ENCODE assay signal across 1 cellular context in the genomic region with DNA sequence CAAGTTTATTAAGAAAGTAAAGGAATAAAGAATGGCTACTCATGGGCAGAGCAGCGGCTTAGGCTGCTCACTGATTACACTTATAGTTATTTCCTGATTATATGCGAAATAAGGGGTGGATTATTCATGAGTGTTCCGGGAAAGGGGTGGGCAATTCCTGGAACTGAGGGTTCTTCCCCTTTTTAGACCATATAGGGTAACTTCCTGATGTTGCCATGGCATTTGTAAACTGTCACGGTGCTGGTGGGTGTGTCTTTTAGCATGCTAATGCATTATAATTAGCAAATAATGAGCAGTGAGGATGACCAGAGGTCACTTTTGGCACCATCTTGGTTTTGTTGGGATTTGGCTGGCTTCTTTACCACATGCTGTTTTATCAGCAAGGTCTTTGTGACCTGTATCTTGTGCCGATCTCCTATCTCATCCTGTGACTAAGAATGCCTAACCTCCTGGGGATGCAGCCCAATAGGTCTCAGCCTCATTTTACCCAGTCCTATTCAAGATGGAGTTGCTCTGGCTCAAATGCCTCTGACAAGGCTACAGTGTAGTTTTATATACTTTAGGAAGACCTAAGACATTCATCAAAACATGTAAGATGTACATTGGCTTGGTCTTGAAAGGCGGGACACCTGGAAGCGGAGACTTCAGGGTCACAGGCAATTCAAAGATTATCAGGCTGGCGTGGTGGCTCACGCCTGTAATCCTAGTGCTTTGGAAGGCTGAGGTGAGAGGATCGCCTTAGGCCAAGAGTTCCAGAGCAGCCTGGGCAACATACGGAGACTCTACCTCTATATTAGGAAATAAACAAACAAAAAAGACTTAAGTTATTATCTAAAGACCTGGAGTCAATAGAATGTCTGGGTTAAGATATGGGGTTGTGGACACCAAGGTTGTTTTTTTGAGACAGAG.
TF ChIP-seq lines count a peak whose summit lies in the region.

No MANE protein-coding gene starts in this region.

TF ChIP-seq in K562, 482 proteins besides CTCF, POLR2A, EP300 and RAD21 (continued from another document and continues in another):
- TF ChIP-seq, protein P1, sequence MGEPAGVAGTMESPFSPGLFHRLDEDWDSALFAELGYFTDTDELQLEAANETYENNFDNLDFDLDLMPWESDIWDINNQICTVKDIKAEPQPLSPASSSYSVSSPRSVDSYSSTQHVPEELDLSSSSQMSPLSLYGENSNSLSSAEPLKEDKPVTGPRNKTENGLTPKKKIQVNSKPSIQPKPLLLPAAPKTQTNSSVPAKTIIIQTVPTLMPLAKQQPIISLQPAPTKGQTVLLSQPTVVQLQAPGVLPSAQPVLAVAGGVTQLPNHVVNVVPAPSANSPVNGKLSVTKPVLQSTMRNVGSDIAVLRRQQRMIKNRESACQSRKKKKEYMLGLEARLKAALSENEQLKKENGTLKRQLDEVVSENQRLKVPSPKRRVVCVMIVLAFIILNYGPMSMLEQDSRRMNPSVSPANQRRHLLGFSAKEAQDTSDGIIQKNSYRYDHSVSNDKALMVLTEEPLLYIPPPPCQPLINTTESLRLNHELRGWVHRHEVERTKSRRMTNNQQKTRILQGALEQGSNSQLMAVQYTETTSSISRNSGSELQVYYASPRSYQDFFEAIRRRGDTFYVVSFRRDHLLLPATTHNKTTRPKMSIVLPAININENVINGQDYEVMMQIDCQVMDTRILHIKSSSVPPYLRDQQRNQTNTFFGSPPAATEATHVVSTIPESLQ (CRISPR knock-in tag; IDR thresholded peaks at IDR 0.05), result no peak
- TF ChIP-seq ZNF431 (CRISPR knock-in tag; IDR thresholded peaks at IDR 0.05) (no peak), ZBTB1 (CRISPR knock-in tag; IDR thresholded peaks at IDR 0.05; ENCODE audit: borderline replicate concordance, low read depth) (no peak), HLTF (IDR thresholded peaks at IDR 0.05) (no peak), MITF (IDR thresholded peaks at IDR 0.05) (no peak), PYGO2 (tag; IDR thresholded peaks at IDR 0.05) (peak; percentile 99), ZNF24 (IDR thresholded peaks at IDR 0.05) (no peak), ARID1B (IDR thresholded peaks at IDR 0.05) (no peak), TOE1 (IDR thresholded peaks at IDR 0.05; ENCODE audit: borderline replicate concordance) (no peak), TOE1 (CRISPR knock-in tag; IDR thresholded peaks at IDR 0.05; ENCODE audit: borderline replicate concordance, low read depth) (no peak), BCOR (IDR thresholded peaks at IDR 0.05) (no peak), STAT5A (IDR thresholded peaks at IDR 0.05; ENCODE audit: borderline replicate concordance, low read length) (peak; percentile 93), SNIP1 (IDR thresholded peaks at IDR 0.05; ENCODE audit: low read depth) (no peak), CXXC5 (CRISPR knock-in tag; IDR thresholded peaks at IDR 0.05) (peak; percentile 86), GTF2E2 (tag; IDR thresholded peaks at IDR 0.05) (peak; percentile 74; the same call in 1 of the 2 replicates), NCOR1 (IDR thresholded peaks at IDR 0.05) (no peak), MAFG (tag; conservative IDR thresholded peaks at IDR 0.05) (peak; percentile 74), GTF2A2 (tag; IDR thresholded peaks at IDR 0.05) (peak; percentile 96), PTRF (tag; IDR thresholded peaks at IDR 0.05) (peak; percentile 98), PTTG1 (tag; IDR thresholded peaks at IDR 0.05; ENCODE audit: low read depth) (peak; percentile 98), PHB2 (IDR thresholded peaks at IDR 0.05; ENCODE audit: low read depth) (no peak), ZNF717 (CRISPR knock-in tag; IDR thresholded peaks at IDR 0.05) (peak; percentile 92), ARHGAP35 (IDR thresholded peaks at IDR 0.05; ENCODE audit: partially characterized antibody) (no peak), TGIF2 (CRISPR knock-in tag; IDR thresholded peaks at IDR 0.05) (no peak), TAF9B (IDR thresholded peaks at IDR 0.05; ENCODE audit: partially characterized antibody) (no peak), ZNF583 (CRISPR knock-in tag; IDR thresholded peaks at IDR 0.05) (peak; percentile 99), TCFL5 (CRISPR knock-in tag; conservative IDR thresholded peaks at IDR 0.05) (peak; percentile 96), MCM3 (IDR thresholded peaks at IDR 0.05) (no peak), CBFA2T2 (conservative IDR thresholded peaks at IDR 0.05) (no peak), BACH1 (tag; IDR thresholded peaks at IDR 0.05) (peak; percentile 99), NFYB (IDR thresholded peaks at IDR 0.05; ENCODE audit: extremely low read depth, insufficient read length) (no peak), EP400 (IDR thresholded peaks at IDR 0.05) (no peak), BCL6 (CRISPR knock-in tag; IDR thresholded peaks at IDR 0.05) (peak; percentile 98), HDGF (IDR thresholded peaks at IDR 0.05) (no peak), ZNF695 (CRISPR knock-in tag; IDR thresholded peaks at IDR 0.05) (peak; percentile 91; the same call in 1 of the 2 replicates), ZNF707 (CRISPR knock-in tag; conservative IDR thresholded peaks at IDR 0.05) (peak; percentile 87), SRSF3 (IDR thresholded peaks at IDR 0.05; ENCODE audit: insufficient read depth, low read length) (no peak), ZHX1 (conservative IDR thresholded peaks at IDR 0.05; ENCODE audit: low read length) (no peak), NFE2 (IDR thresholded peaks at IDR 0.05; ENCODE audit: low read depth) (no peak), NFIC (IDR thresholded peaks at IDR 0.05) (no peak), SMARCC2 (IDR thresholded peaks at IDR 0.05; ENCODE audit: low read depth) (no peak), ADNP (tag; IDR thresholded peaks at IDR 0.05) (no peak)
- TF ChIP-seq, protein P2, sequence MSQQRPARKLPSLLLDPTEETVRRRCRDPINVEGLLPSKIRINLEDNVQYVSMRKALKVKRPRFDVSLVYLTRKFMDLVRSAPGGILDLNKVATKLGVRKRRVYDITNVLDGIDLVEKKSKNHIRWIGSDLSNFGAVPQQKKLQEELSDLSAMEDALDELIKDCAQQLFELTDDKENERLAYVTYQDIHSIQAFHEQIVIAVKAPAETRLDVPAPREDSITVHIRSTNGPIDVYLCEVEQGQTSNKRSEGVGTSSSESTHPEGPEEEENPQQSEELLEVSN (IDR thresholded peaks at IDR 0.05; ENCODE audit: borderline replicate concordance in 1 of 2, extremely low read depth in 1 of 2, insufficient read depth in 1 of 2, insufficient read length in 1 of 2, low read depth in 1 of 2, low read length in 1 of 2, poor library complexity in 1 of 2, severe bottlenecking in 1 of 2), result no peak
- TF ChIP-seq, protein P3, sequence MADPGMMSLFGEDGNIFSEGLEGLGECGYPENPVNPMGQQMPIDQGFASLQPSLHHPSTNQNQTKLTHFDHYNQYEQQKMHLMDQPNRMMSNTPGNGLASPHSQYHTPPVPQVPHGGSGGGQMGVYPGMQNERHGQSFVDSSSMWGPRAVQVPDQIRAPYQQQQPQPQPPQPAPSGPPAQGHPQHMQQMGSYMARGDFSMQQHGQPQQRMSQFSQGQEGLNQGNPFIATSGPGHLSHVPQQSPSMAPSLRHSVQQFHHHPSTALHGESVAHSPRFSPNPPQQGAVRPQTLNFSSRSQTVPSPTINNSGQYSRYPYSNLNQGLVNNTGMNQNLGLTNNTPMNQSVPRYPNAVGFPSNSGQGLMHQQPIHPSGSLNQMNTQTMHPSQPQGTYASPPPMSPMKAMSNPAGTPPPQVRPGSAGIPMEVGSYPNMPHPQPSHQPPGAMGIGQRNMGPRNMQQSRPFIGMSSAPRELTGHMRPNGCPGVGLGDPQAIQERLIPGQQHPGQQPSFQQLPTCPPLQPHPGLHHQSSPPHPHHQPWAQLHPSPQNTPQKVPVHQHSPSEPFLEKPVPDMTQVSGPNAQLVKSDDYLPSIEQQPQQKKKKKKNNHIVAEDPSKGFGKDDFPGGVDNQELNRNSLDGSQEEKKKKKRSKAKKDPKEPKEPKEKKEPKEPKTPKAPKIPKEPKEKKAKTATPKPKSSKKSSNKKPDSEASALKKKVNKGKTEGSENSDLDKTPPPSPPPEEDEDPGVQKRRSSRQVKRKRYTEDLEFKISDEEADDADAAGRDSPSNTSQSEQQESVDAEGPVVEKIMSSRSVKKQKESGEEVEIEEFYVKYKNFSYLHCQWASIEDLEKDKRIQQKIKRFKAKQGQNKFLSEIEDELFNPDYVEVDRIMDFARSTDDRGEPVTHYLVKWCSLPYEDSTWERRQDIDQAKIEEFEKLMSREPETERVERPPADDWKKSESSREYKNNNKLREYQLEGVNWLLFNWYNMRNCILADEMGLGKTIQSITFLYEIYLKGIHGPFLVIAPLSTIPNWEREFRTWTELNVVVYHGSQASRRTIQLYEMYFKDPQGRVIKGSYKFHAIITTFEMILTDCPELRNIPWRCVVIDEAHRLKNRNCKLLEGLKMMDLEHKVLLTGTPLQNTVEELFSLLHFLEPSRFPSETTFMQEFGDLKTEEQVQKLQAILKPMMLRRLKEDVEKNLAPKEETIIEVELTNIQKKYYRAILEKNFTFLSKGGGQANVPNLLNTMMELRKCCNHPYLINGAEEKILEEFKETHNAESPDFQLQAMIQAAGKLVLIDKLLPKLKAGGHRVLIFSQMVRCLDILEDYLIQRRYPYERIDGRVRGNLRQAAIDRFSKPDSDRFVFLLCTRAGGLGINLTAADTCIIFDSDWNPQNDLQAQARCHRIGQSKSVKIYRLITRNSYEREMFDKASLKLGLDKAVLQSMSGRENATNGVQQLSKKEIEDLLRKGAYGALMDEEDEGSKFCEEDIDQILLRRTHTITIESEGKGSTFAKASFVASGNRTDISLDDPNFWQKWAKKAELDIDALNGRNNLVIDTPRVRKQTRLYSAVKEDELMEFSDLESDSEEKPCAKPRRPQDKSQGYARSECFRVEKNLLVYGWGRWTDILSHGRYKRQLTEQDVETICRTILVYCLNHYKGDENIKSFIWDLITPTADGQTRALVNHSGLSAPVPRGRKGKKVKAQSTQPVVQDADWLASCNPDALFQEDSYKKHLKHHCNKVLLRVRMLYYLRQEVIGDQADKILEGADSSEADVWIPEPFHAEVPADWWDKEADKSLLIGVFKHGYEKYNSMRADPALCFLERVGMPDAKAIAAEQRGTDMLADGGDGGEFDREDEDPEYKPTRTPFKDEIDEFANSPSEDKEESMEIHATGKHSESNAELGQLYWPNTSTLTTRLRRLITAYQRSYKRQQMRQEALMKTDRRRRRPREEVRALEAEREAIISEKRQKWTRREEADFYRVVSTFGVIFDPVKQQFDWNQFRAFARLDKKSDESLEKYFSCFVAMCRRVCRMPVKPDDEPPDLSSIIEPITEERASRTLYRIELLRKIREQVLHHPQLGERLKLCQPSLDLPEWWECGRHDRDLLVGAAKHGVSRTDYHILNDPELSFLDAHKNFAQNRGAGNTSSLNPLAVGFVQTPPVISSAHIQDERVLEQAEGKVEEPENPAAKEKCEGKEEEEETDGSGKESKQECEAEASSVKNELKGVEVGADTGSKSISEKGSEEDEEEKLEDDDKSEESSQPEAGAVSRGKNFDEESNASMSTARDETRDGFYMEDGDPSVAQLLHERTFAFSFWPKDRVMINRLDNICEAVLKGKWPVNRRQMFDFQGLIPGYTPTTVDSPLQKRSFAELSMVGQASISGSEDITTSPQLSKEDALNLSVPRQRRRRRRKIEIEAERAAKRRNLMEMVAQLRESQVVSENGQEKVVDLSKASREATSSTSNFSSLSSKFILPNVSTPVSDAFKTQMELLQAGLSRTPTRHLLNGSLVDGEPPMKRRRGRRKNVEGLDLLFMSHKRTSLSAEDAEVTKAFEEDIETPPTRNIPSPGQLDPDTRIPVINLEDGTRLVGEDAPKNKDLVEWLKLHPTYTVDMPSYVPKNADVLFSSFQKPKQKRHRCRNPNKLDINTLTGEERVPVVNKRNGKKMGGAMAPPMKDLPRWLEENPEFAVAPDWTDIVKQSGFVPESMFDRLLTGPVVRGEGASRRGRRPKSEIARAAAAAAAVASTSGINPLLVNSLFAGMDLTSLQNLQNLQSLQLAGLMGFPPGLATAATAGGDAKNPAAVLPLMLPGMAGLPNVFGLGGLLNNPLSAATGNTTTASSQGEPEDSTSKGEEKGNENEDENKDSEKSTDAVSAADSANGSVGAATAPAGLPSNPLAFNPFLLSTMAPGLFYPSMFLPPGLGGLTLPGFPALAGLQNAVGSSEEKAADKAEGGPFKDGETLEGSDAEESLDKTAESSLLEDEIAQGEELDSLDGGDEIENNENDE (IDR thresholded peaks at IDR 0.05; ENCODE audit: low read depth, low read length), result no peak
- TF ChIP-seq, protein P4, sequence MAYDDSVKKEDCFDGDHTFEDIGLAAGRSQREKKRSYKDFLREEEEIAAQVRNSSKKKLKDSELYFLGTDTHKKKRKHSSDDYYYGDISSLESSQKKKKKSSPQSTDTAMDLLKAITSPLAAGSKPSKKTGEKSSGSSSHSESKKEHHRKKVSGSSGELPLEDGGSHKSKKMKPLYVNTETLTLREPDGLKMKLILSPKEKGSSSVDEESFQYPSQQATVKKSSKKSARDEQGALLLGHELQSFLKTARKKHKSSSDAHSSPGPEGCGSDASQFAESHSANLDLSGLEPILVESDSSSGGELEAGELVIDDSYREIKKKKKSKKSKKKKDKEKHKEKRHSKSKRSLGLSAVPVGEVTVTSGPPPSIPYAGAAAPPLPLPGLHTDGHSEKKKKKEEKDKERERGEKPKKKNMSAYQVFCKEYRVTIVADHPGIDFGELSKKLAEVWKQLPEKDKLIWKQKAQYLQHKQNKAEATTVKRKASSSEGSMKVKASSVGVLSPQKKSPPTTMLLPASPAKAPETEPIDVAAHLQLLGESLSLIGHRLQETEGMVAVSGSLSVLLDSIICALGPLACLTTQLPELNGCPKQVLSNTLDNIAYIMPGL (CRISPR knock-in tag; IDR thresholded peaks at IDR 0.05), result no peak
